Comparison of ENCODE assay signal across 19 cellular contexts in genomic region chr15:89799925-89800500, GRCh38. TPM values are rescaled to one million over a fixed set of nuclear protein-coding genes. Genes with fewer than 3 reads are reported as not detected.
DNase-seq lines count a peak whose midpoint lies in the region; ATAC-seq, FAIRE-seq and TF ChIP-seq lines count a peak whose summit lies in the region.
"Had no signal": no experiment of that assay in that cellular context is flagged by ENCODE, and none has a peak within 500 bp of the region (broad histone marks: within the 10 kb centered on the region; RNA-seq: fewer than 3 reads in every experiment).

No MANE protein-coding gene starts in this region.

- H3K27ac ChIP-seq in HepG2 (ENCODE audit: extremely low read length, insufficient read depth, low read length) (no peak overlapping the region), right lobe of liver (no peak overlapping the region), RWPE2 (ENCODE audit: poor library complexity, severe bottlenecking) (no peak overlapping the region), mesenchymal stem cell (ENCODE audit: low read length, poor library complexity, severe bottlenecking) (no peak overlapping the region), PC-9 (no peak overlapping the region)

- H2BK12ac ChIP-seq in mesenchymal stem cell (ENCODE audit: low read length in 2 of 2) = no peak overlapping the region

- H2BK120ac ChIP-seq in mesenchymal stem cell (ENCODE audit: low read depth, low read length) = no peak overlapping the region

- H4K20me1 ChIP-seq in HepG2 (ENCODE audit: insufficient read depth, low read length) = no peaks in the 10 kb centered on the region
- no peaks in the 10 kb centered on the region for H4K20me1 ChIP-seq in PC-9 (ENCODE audit: insufficient read depth)

- no peak overlapping the region for H4K91ac ChIP-seq in mesenchymal stem cell (ENCODE audit: low read length)

- H3K4me1 ChIP-seq in HepG2 (ENCODE audit: insufficient read depth, low read length) (peaks cover 21% of the 10 kb centered on the region), right lobe of liver (peaks cover 0 to 34% (median 8%) of the 10 kb centered on the region in 4 donors), RWPE2 (ENCODE audit: insufficient read depth, poor library complexity, severe bottlenecking) (peaks cover 4% of the 10 kb centered on the region), mesenchymal stem cell (ENCODE audit: control insufficient read depth, insufficient read depth, low read depth, low read length) (peaks cover 13% of the 10 kb centered on the region), PC-9 (replicated peaks; ENCODE audit: insufficient read depth) (peaks cover 5% of the 10 kb centered on the region)

- TF ChIP-seq RAD21 in HepG2 (CRISPR knock-in tag; IDR thresholded peaks at IDR 0.05) = no peak

- no peak overlapping the region for H2AK5ac ChIP-seq in mesenchymal stem cell (ENCODE audit: low read length, severe bottlenecking)

- H2AFZ ChIP-seq in HepG2 (ENCODE audit: low read length) (no peak overlapping the region), mesenchymal stem cell (ENCODE audit: low read depth, low read length) (no peak overlapping the region), PC-9 (no peak overlapping the region)

- BruUV-seq in HepG2 (replicated peaks; lab: Mats Ljungman, UMichigan) = TSS peak; percentile 37
- no TSS peak for BruUV-seq in PC-9 (replicated peaks; lab: Mats Ljungman, UMichigan)

- H3K27me3 ChIP-seq in HepG2 (ENCODE audit: control insufficient read depth in 1 of 2, insufficient read depth in 2 of 2, low read length in 2 of 2) (no peaks in the 10 kb centered on the region), right lobe of liver (no peaks in the 10 kb centered on the region), RWPE2 (ENCODE audit: insufficient read depth, poor library complexity, severe bottlenecking) (no peaks in the 10 kb centered on the region), mesenchymal stem cell (ENCODE audit: control insufficient read depth in 1 of 2, insufficient read depth in 1 of 2, low read length in 2 of 2) (no peaks in the 10 kb centered on the region), PC-9 (ENCODE audit: insufficient read depth, low read depth) (no peaks in the 10 kb centered on the region)

- TF ChIP-seq CTCF in HepG2 (CRISPR knock-in tag; IDR thresholded peaks at IDR 0.05) (no peak), right lobe of liver (IDR thresholded peaks at IDR 0.05) (no peak), RWPE2 (IDR thresholded peaks at IDR 0.05; ENCODE audit: poor library complexity, severe bottlenecking) (no peak), PC-9 (conservative IDR thresholded peaks at IDR 0.05) (no peak)

- no peak overlapping the region for H4K8ac ChIP-seq in mesenchymal stem cell (ENCODE audit: low read length)

- no peak overlapping the region for H3K18ac ChIP-seq in mesenchymal stem cell (ENCODE audit: low read depth in 1 of 2, low read length in 2 of 2)

- ATAC-seq in HepG2 (no peak), right lobe of liver (no peak), RWPE2 (ENCODE audit: low read depth) (no peak), HG03159 (IDR thresholded peaks at IDR 0.05; ENCODE audit: unreplicated experiment) (no peak), GM21390 (IDR thresholded peaks at IDR 0.05; ENCODE audit: unreplicated experiment) (no peak), HG03280 (IDR thresholded peaks at IDR 0.05; ENCODE audit: unreplicated experiment) (no peak)

- H2BK5ac ChIP-seq in mesenchymal stem cell (ENCODE audit: low read depth, low read length, poor library complexity, severe bottlenecking) = no peak overlapping the region

- H3K9me2 ChIP-seq in PC-9 (ENCODE audit: insufficient read depth) = no peaks in the 10 kb centered on the region

- H3K9ac ChIP-seq in HepG2 (ENCODE audit: insufficient read depth, low read depth, low read length) (no peak overlapping the region), mesenchymal stem cell (ENCODE audit: low read length) (peak overlapping the region; percentile 24)

- peaks cover 28% of the 10 kb centered on the region for H3F3A ChIP-seq in PC-9 (ENCODE audit: insufficient read depth, low read depth)

- 94% methylated on average over 2 of the region's 2 CpGs for WGBS in HepG2 (ENCODE audit: low lambda C conversion rate)
- 88% methylated on average over 2 of the region's 2 CpGs for WGBS in right lobe of liver (ENCODE audit: insufficient coverage, low coverage, low lambda C conversion rate, missing lambda C conversion rate)
- 95% methylated on average over 1 of the region's 2 CpGs for WGBS in mesenchymal stem cell

- no peak overlapping the region for H3K23ac ChIP-seq in mesenchymal stem cell (ENCODE audit: low read length in 2 of 2)

- H3K4me3 ChIP-seq in HepG2 (replicated peaks in 1 of 3; ENCODE audit: insufficient read depth in 1 of 3, low read depth in 2 of 3, low read length in 3 of 3) (no peak overlapping the region), right lobe of liver (no peak overlapping the region), RWPE2 (ENCODE audit: severe bottlenecking) (no peak overlapping the region), mesenchymal stem cell (ENCODE audit: insufficient read depth in 1 of 2, low read depth in 1 of 2, low read length in 2 of 2) (no peak overlapping the region), PC-9 (no peak overlapping the region)

- H3K79me1 ChIP-seq in mesenchymal stem cell (replicated peaks; ENCODE audit: low read length, poor library complexity, severe bottlenecking) = no peaks in the 10 kb centered on the region

- CTCF ChIA-PET in HepG2 (lab: Yijun Ruan, JAX; ENCODE audit: low intra/inter-chr PET ratio, low total read pairs) (no interaction called here), PC-9 (lab: Charles Lee) (no interaction called here)

- no peak overlapping the region for H2BK15ac ChIP-seq in mesenchymal stem cell (ENCODE audit: low read depth, poor library complexity, severe bottlenecking)

- TF ChIP-seq POLR2A in HepG2 (IDR thresholded peaks at IDR 0.05; ENCODE audit: insufficient read depth in 1 of 2, low read depth in 2 of 2, low read length in 2 of 2) = no peak
- no peak for TF ChIP-seq POLR2A in right lobe of liver (IDR thresholded peaks at IDR 0.05)

- H3K36me3 ChIP-seq in HepG2 (replicated peaks in 1 of 2; ENCODE audit: control insufficient read depth in 1 of 2, insufficient read depth in 2 of 2, low read length in 2 of 2) (peaks cover 51 to 78% of the 10 kb centered on the region in 2 experiments), right lobe of liver (peaks cover 0 to 77% (median 42%) of the 10 kb centered on the region in 4 donors), RWPE2 (ENCODE audit: low read depth) (0 out of 2 replicates have a peak, but pooled peaks cover 3% of the 10 kb centered on the region), mesenchymal stem cell (ENCODE audit: control insufficient read depth in 1 of 2, insufficient read depth in 2 of 2, low read depth in 1 of 2, low read length in 2 of 2) (peaks cover 40 to 97% of the 10 kb centered on the region in 2 experiments), PC-9 (ENCODE audit: low read depth) (peaks cover 44% of the 10 kb centered on the region)

- H3K9me3 ChIP-seq in HepG2 (ENCODE audit: low read length) (no peaks in the 10 kb centered on the region), right lobe of liver (no peaks in the 10 kb centered on the region), RWPE2 (ENCODE audit: severe bottlenecking) (no peaks in the 10 kb centered on the region), mesenchymal stem cell (ENCODE audit: control insufficient read depth, low read length) (no peaks in the 10 kb centered on the region), PC-9 (ENCODE audit: insufficient read depth, low read depth) (no peaks in the 10 kb centered on the region)

- no peak overlapping the region for H3K4ac ChIP-seq in mesenchymal stem cell (ENCODE audit: low read depth in 1 of 2, low read length in 2 of 2)

- H3K4me2 ChIP-seq in HepG2 (ENCODE audit: low read depth, low read length) (no peak overlapping the region), mesenchymal stem cell (ENCODE audit: low read length, poor library complexity, severe bottlenecking) (no peak overlapping the region), PC-9 (no peak overlapping the region)

- H3K79me2 ChIP-seq in HepG2 (ENCODE audit: insufficient read depth, low read length) (no peaks in the 10 kb centered on the region), PC-9 (ENCODE audit: low read depth) (no peaks in the 10 kb centered on the region)

- POLR2A ChIA-PET in HepG2 (lab: Yijun Ruan, JAX) (interaction anchor here (2.0 kb wide), 1 partner anchor 12 kb away, joined by 5 read pairs; no protein-coding TSS in a partner anchor), PC-9 (lab: Charles Lee; ENCODE audit: unreplicated experiment) (no interaction called here)

- no peak for FAIRE-seq in HepG2 (lab: Jason Lieb, UNC)
- FAIRE-seq: A204.1, GM12892, GM18507 had no signal

- intact Hi-C loops in HepG2 (cut with micrococcal nuclease; ENCODE audit: unreplicated experiment) (no loop called here), right lobe of liver (cut with DNase I) (no loop called here), PC-9 (cut with micrococcal nuclease; ENCODE audit: unreplicated experiment) (loop anchor here (5.0 kb wide), 1 partner anchor 38 kb away; no protein-coding TSS in a partner anchor)

- DNase-seq in HepG2 (ENCODE audit: low spot score) (no peak), right lobe of liver (no peak), RWPE2 (ENCODE audit: low spot score) (peak; percentile 15), mesenchymal stem cell (no peak), PC-9 (no peak)
- DNase-seq: CD8-positive, alpha-beta memory T cell; KBM-7; MV-4-11; NCI-H1417 treated with DMSO at 0.1 percent for 48 hours; NCI-H187 treated with DMSO at 0.1 percent for 48 hours; NCI-H345; NCI-H526 had no signal

- no peak overlapping the region for H3K14ac ChIP-seq in mesenchymal stem cell (ENCODE audit: low read length in 2 of 2)

- in situ Hi-C loops in HepG2 (cut with HindIII; ENCODE audit: extremely low pct_ligation_motif_present, low pct_unique_long_range_greater_than_20kb) = no loop called here

- TF ChIP-seq EP300 in HepG2 (IDR thresholded peaks at IDR 0.05; ENCODE audit: low read depth in 2 of 2, low read length in 2 of 2) = no peak
- no peak for TF ChIP-seq EP300 in HepG2 (CRISPR knock-in tag; IDR thresholded peaks at IDR 0.05; ENCODE audit: borderline replicate concordance)

RNA-seq across cellular contexts. Expression of gene ANPEP, which starts 14.6 kb away (rescaled TPM):
- total RNA-seq in HepG2 (2016; rRNA removed; fragmentation: Illumina TruSeq; extraction: Trizol) (34.6 and 60.4 TPM in 2 replicates), right lobe of liver (100 to 1,000 TPM; 204 to 386 (median 363) TPM), PC-9 (2021) (172 and 175 TPM in 2 replicates)
- 15.6 and 16.8 TPM in 2 replicates for total RNA-seq in HepG2 (2016; cell fraction: cytosol; rRNA removed; fragmentation: Illumina TruSeq; extraction: Trizol; ENCODE audit: low read depth)
- 26.1 and 65.2 TPM in 2 replicates for total RNA-seq in HepG2 (2016; cell fraction: insoluble cytoplasmic fraction; rRNA removed; fragmentation: Illumina TruSeq; extraction: Trizol)
- total RNA-seq in HepG2 (2016; cell fraction: membrane; rRNA removed; fragmentation: Illumina TruSeq; extraction: Trizol) = 26.0 and 27.7 TPM in 2 replicates
- total RNA-seq in HepG2 (2016; cell fraction: nucleus; rRNA removed; fragmentation: Illumina TruSeq; extraction: Trizol) = 86.6 and 113 TPM in 2 replicates
- 91.6 and 133 TPM in 2 replicates for polyA plus RNA-seq in HepG2 (2011; rRNA removed)
- 71.6 and 76.1 TPM in 2 replicates for polyA plus RNA-seq in HepG2 (2011; cell fraction: cytosol; rRNA removed)
- polyA plus RNA-seq in HepG2 (2011; cell fraction: nucleus; rRNA removed) = 264 and 286 TPM in 2 replicates
- 157 and 182 TPM in 2 replicates for polyA plus RNA-seq in HepG2 (2012)
- 14.0 and 14.9 TPM in 2 replicates for polyA plus RNA-seq in HepG2 (2016; cell fraction: cytosol; fragmentation: Illumina TruSeq; extraction: Trizol; ENCODE audit: low read depth)
- polyA plus RNA-seq in HepG2 (2016; cell fraction: insoluble cytoplasmic fraction; fragmentation: Illumina TruSeq; extraction: Trizol; ENCODE audit: low read depth) = 44.3 and 62.9 TPM in 2 replicates
- 31.7 and 35.7 TPM in 2 replicates for polyA plus RNA-seq in HepG2 (2016; cell fraction: membrane; fragmentation: Illumina TruSeq; extraction: Trizol; ENCODE audit: low read depth)
- 327 and 338 TPM in 2 replicates for polyA plus RNA-seq in HepG2 (2016; cell fraction: nucleus; fragmentation: Illumina TruSeq; extraction: Trizol; ENCODE audit: insufficient read depth, low read depth)
- polyA minus RNA-seq in HepG2 (2011; rRNA and poly(A)+ RNA removed; ENCODE audit: low replicate concordance) = 0.07 and 103 TPM in 2 replicates
- 60.8 and 79.8 TPM in 2 replicates for polyA minus RNA-seq in HepG2 (2011; cell fraction: cytosol; rRNA and poly(A)+ RNA removed)
- 44.8 and 60.0 TPM in 2 replicates for polyA minus RNA-seq in HepG2 (2011; cell fraction: nucleus; rRNA and poly(A)+ RNA removed)
- 63.7 TPM for polyA plus RNA-seq in mesenchymal stem cell (2013, experiment 1 of 2)
- 61.6 TPM for polyA plus RNA-seq in mesenchymal stem cell (2013, experiment 2 of 2)
- total RNA-seq: SK-MEL-5 had no signal
- polyA plus RNA-seq: CD8-positive, alpha-beta memory T cell had no signal

RNA-seq across cellular contexts. Expression of gene MESP2, which starts 23.9 kb away (rescaled TPM):
- not detected in 2 replicates for total RNA-seq in HepG2 (2016; rRNA removed; fragmentation: Illumina TruSeq; extraction: Trizol)
- not detected in 2 replicates for total RNA-seq in HepG2 (2016; cell fraction: cytosol; rRNA removed; fragmentation: Illumina TruSeq; extraction: Trizol; ENCODE audit: low read depth)
- 0.13 TPM in 1 of 2 replicates, not detected in the other for total RNA-seq in HepG2 (2016; cell fraction: insoluble cytoplasmic fraction; rRNA removed; fragmentation: Illumina TruSeq; extraction: Trizol)
- not detected in 2 replicates for total RNA-seq in HepG2 (2016; cell fraction: membrane; rRNA removed; fragmentation: Illumina TruSeq; extraction: Trizol)
- total RNA-seq in HepG2 (2016; cell fraction: nucleus; rRNA removed; fragmentation: Illumina TruSeq; extraction: Trizol) = not detected in 2 replicates
- polyA plus RNA-seq in HepG2 (2011; rRNA removed) = not detected in 2 replicates
- polyA plus RNA-seq in HepG2 (2011; cell fraction: cytosol; rRNA removed) = not detected in 2 replicates
- not detected in 2 replicates for polyA plus RNA-seq in HepG2 (2011; cell fraction: nucleus; rRNA removed)
- polyA plus RNA-seq in HepG2 (2012) = not detected in 2 replicates
- polyA plus RNA-seq in HepG2 (2016; cell fraction: cytosol; fragmentation: Illumina TruSeq; extraction: Trizol; ENCODE audit: low read depth) = not detected in 2 replicates
- polyA plus RNA-seq in HepG2 (2016; cell fraction: insoluble cytoplasmic fraction; fragmentation: Illumina TruSeq; extraction: Trizol; ENCODE audit: low read depth) = not detected in 2 replicates
- polyA plus RNA-seq in HepG2 (2016; cell fraction: membrane; fragmentation: Illumina TruSeq; extraction: Trizol; ENCODE audit: low read depth) = not detected in 2 replicates
- polyA plus RNA-seq in HepG2 (2016; cell fraction: nucleus; fragmentation: Illumina TruSeq; extraction: Trizol; ENCODE audit: insufficient read depth, low read depth) = not detected in 2 replicates
- polyA minus RNA-seq in HepG2 (2011; rRNA and poly(A)+ RNA removed; ENCODE audit: low replicate concordance) = not detected in 2 replicates
- polyA minus RNA-seq in HepG2 (2011; cell fraction: cytosol; rRNA and poly(A)+ RNA removed) = not detected in 2 replicates
- polyA minus RNA-seq in HepG2 (2011; cell fraction: nucleus; rRNA and poly(A)+ RNA removed) = not detected in 2 replicates
- under 1 TPM in 1 of 6 experiments, not detected in 5; 0.12 TPM for total RNA-seq in right lobe of liver
- polyA plus RNA-seq in mesenchymal stem cell (2013, experiment 1 of 2) = 0.12 TPM
- polyA plus RNA-seq in mesenchymal stem cell (2013, experiment 2 of 2) = 0.07 TPM
- 1.3 and 2.4 TPM in 2 replicates for total RNA-seq in PC-9 (2021)
- total RNA-seq: CD8-positive, alpha-beta memory T cell had no signal
- polyA plus RNA-seq: CD8-positive, alpha-beta memory T cell had no signal

RNA-seq across cellular contexts. Expression of gene MESP1, which starts 49.0 kb away (rescaled TPM):
- total RNA-seq in HepG2 (2016; rRNA removed; fragmentation: Illumina TruSeq; extraction: Trizol) = not detected in 2 replicates
- 0.09 TPM in 1 of 2 replicates, not detected in the other for total RNA-seq in HepG2 (2016; cell fraction: cytosol; rRNA removed; fragmentation: Illumina TruSeq; extraction: Trizol; ENCODE audit: low read depth)
- not detected in 2 replicates for total RNA-seq in HepG2 (2016; cell fraction: insoluble cytoplasmic fraction; rRNA removed; fragmentation: Illumina TruSeq; extraction: Trizol)
- total RNA-seq in HepG2 (2016; cell fraction: membrane; rRNA removed; fragmentation: Illumina TruSeq; extraction: Trizol) = not detected in 2 replicates
- total RNA-seq in HepG2 (2016; cell fraction: nucleus; rRNA removed; fragmentation: Illumina TruSeq; extraction: Trizol) = not detected in 2 replicates
- polyA plus RNA-seq in HepG2 (2011; rRNA removed) = not detected in 2 replicates
- not detected in 2 replicates for polyA plus RNA-seq in HepG2 (2011; cell fraction: cytosol; rRNA removed)
- not detected in 2 replicates for polyA plus RNA-seq in HepG2 (2011; cell fraction: nucleus; rRNA removed)
- polyA plus RNA-seq in HepG2 (2012) = not detected in 2 replicates
- 0.09 TPM in 1 of 2 replicates, not detected in the other for polyA plus RNA-seq in HepG2 (2016; cell fraction: cytosol; fragmentation: Illumina TruSeq; extraction: Trizol; ENCODE audit: low read depth)
- not detected in 2 replicates for polyA plus RNA-seq in HepG2 (2016; cell fraction: insoluble cytoplasmic fraction; fragmentation: Illumina TruSeq; extraction: Trizol; ENCODE audit: low read depth)
- not detected in 2 replicates for polyA plus RNA-seq in HepG2 (2016; cell fraction: membrane; fragmentation: Illumina TruSeq; extraction: Trizol; ENCODE audit: low read depth)
- not detected in 2 replicates for polyA plus RNA-seq in HepG2 (2016; cell fraction: nucleus; fragmentation: Illumina TruSeq; extraction: Trizol; ENCODE audit: insufficient read depth, low read depth)
- 1.7 TPM in 1 of 2 replicates, not detected in the other for polyA minus RNA-seq in HepG2 (2011; rRNA and poly(A)+ RNA removed; ENCODE audit: low replicate concordance)
- polyA minus RNA-seq in HepG2 (2011; cell fraction: cytosol; rRNA and poly(A)+ RNA removed) = 1.3 TPM in 1 of 2 replicates, not detected in the other
- polyA minus RNA-seq in HepG2 (2011; cell fraction: nucleus; rRNA and poly(A)+ RNA removed) = 0.26 TPM in 1 of 2 replicates, not detected in the other
- total RNA-seq in right lobe of liver = 1 to 10 TPM in 5 of 6 experiments, under 1 TPM in 1; 0.86 to 3.0 (median 2.1) TPM
- 0.03 TPM for polyA plus RNA-seq in mesenchymal stem cell (2013, experiment 1 of 2)
- polyA plus RNA-seq in mesenchymal stem cell (2013, experiment 2 of 2) = 0.03 TPM
- total RNA-seq in PC-9 (2021) = 8.5 and 17.8 TPM in 2 replicates
